8 cellular contexts compared by ENCODE assay signal in genomic region chr9:1051286-1052118, GRCh38. TPM values are rescaled to one million over a fixed set of nuclear protein-coding genes. Genes with fewer than 3 reads are reported as not detected.
A peak's percentile ranks its signal among the peaks of the same experiment; 100 is the strongest.
DNase-seq lines count a peak whose midpoint lies in the region; ATAC-seq and TF ChIP-seq lines count a peak whose summit lies in the region.

No MANE protein-coding gene starts in this region.

- DNase-seq in WTC11 (ENCODE audit: low spot score): peak; percentile 68
- no peak for DNase-seq in NCI-H446 treated with DMSO at 0.1 percent for 48 hours (lab: John Stamatoyannopoulos, UW)
- DNase-seq in adrenal gland: no peak

- H3K9me3 Mint-ChIP-seq in WTC11: no peaks in the 10 kb centered on the region

- no peak overlapping the region for H3K27ac ChIP-seq in BLaER1 treated with 17β-estradiol and CSF1 and Interleukin-3, amounts not matched to agents 10 nM and 100 nM
- H3K27ac ChIP-seq in skeletal muscle tissue (ENCODE audit: low read depth, low read length) (peak overlapping the region; percentile 64), adrenal gland (no peak overlapping the region)

- no peaks in the 10 kb centered on the region; a peak in 2 of 22 replicates for H3K36me3 ChIP-seq in BLaER1 treated with 17β-estradiol and CSF1 and Interleukin-3, amounts not matched to agents 10 nM and 100 nM
- H3K36me3 ChIP-seq in iPS-15b (ENCODE audit: control insufficient read depth, insufficient read depth, low read length) (no peaks in the 10 kb centered on the region), skeletal muscle tissue (ENCODE audit: control insufficient read depth in 3 of 3, insufficient read depth in 3 of 3, low read length in 3 of 3) (no peaks in the 10 kb centered on the region), adrenal gland (replicated peaks in 1 of 2) (no peaks in the 10 kb centered on the region)

- H3K4me1 Mint-ChIP-seq in WTC11: peaks cover 53% of the 10 kb centered on the region

- H3K4me3 ChIP-seq in BLaER1 treated with 17β-estradiol and CSF1 and Interleukin-3, amounts not matched to agents 10 nM and 100 nM: peak overlapping the region; percentile 20 to 54 (median 36); a peak in 17 of 20 replicates
- H3K4me3 ChIP-seq in iPS-15b (ENCODE audit: low read depth, low read length) (peak overlapping the region; percentile 68), skeletal muscle tissue (ENCODE audit: low read length in 3 of 3) (peak overlapping the region; percentile 63 to 71 (median 68)), adrenal gland (peak overlapping the region in 1 of 4 donors; percentile 37)

- TF ChIP-seq CTCF in WTC11 (IDR thresholded peaks at IDR 0.05) (no peak), adrenal gland (IDR thresholded peaks at IDR 0.05) (no peak)

- H3K27me3 ChIP-seq in BLaER1 treated with 17β-estradiol and CSF1 and Interleukin-3, amounts not matched to agents 10 nM and 100 nM: peaks cover 78 to 94% (median 83%) of the 10 kb centered on the region in 11 experiments
- H3K27me3 ChIP-seq in iPS-15b (ENCODE audit: control insufficient read depth, insufficient read depth, low read length) (peaks cover 98% of the 10 kb centered on the region), skeletal muscle tissue (ENCODE audit: control insufficient read depth in 3 of 3, insufficient read depth in 3 of 3, low read length in 3 of 3) (peaks cover 42 to 68% (median 46%) of the 10 kb centered on the region in 3 donors), adrenal gland (peaks cover 96% of the 10 kb centered on the region)

- H3K27me3 Mint-ChIP-seq in WTC11 (ENCODE audit: low read depth): peaks cover 99% of the 10 kb centered on the region

- H3K4me3 Mint-ChIP-seq in WTC11: peak overlapping the region; percentile 69

- peak; percentile 60 for ATAC-seq in GM19372 (IDR thresholded peaks at IDR 0.05; ENCODE audit: low read depth, unreplicated experiment)
- peak; percentile 13 for ATAC-seq in WTC11
- ATAC-seq in HG02642 (IDR thresholded peaks at IDR 0.05; ENCODE audit: poor library complexity, unreplicated experiment): no peak

- no peak overlapping the region for H3K9ac ChIP-seq in BLaER1 treated with 17β-estradiol and CSF1 and Interleukin-3, amounts not matched to agents 10 nM and 100 nM
- H3K9ac ChIP-seq in iPS-15b (ENCODE audit: low read depth, low read length) (no peak overlapping the region), skeletal muscle tissue (ENCODE audit: low read depth in 1 of 3, low read length in 3 of 3) (peak overlapping the region; percentile 56 to 66 (median 57))

- POLR2A ChIA-PET in WTC11 (lab: Charles Lee): no interaction called here

- TF ChIP-seq POLR2A in adrenal gland (IDR thresholded peaks at IDR 0.05): no peak

- CTCF ChIA-PET in WTC11 (lab: Charles Lee): interaction anchor here (1.7 kb wide), 1 partner anchor 350 kb away, joined by 8 read pairs; no protein-coding TSS in a partner anchor

- H3K4me1 ChIP-seq in BLaER1 treated with 17β-estradiol and CSF1 and Interleukin-3, amounts not matched to agents 10 nM and 100 nM: peaks cover 0 to 16% (median 7%) of the 10 kb centered on the region in 10 experiments; a peak in 8 of 20 replicates
- H3K4me1 ChIP-seq in iPS-15b (ENCODE audit: control insufficient read depth, insufficient read depth, low read length) (peaks cover 5% of the 10 kb centered on the region), skeletal muscle tissue (ENCODE audit: control insufficient read depth in 3 of 3, insufficient read depth in 3 of 3, low read length in 3 of 3) (peaks cover 25 to 48% (median 33%) of the 10 kb centered on the region in 3 donors), adrenal gland (replicated peaks in 1 of 2) (peaks cover 4 to 13% of the 10 kb centered on the region in 2 donors)

- no peaks in the 10 kb centered on the region; a peak in 1 of 22 replicates for H4K20me1 ChIP-seq in BLaER1 treated with 17β-estradiol and CSF1 and Interleukin-3, amounts not matched to agents 10 nM and 100 nM

- 7 to 40% (median 9%) methylated on average over 11 to 88 of the region's 88 CpGs for WGBS in adrenal gland, 4 donors

- no peaks in the 10 kb centered on the region for H3K36me3 Mint-ChIP-seq in WTC11

- H3K9me3 ChIP-seq in BLaER1 treated with 17β-estradiol and CSF1 and Interleukin-3, amounts not matched to agents 10 nM and 100 nM (replicated peaks in 1 of 11): peaks cover 44 to 60% (median 49%) of the 10 kb centered on the region in 11 experiments
- no peaks in the 10 kb centered on the region for H3K9me3 ChIP-seq in iPS-15b (ENCODE audit: control insufficient read depth, insufficient read depth, low read length)
- H3K9me3 ChIP-seq in skeletal muscle tissue (ENCODE audit: control insufficient read depth in 3 of 3, low read length in 3 of 3): no peaks in the 10 kb centered on the region
- H3K9me3 ChIP-seq in adrenal gland (replicated peaks in 1 of 3): no peaks in the 10 kb centered on the region

- intact Hi-C loops in adrenal gland (cut with DNase I): no loop called here

- H3K27ac Mint-ChIP-seq in WTC11: no peak overlapping the region

- H3K4me2 ChIP-seq in BLaER1 treated with 17β-estradiol and CSF1 and Interleukin-3, amounts not matched to agents 10 nM and 100 nM: peak overlapping the region; percentile 41 to 64 (median 56); a peak in 21 of 22 replicates

TF ChIP-seq in WTC11, 78 proteins besides CTCF, POLR2A, EP300 and RAD21:
- TF ChIP-seq ELF4 (CRISPR knock-in tag; IDR thresholded peaks at IDR 0.05; ENCODE audit: low read depth) (no peak), ZNF219 (CRISPR knock-in tag; IDR thresholded peaks at IDR 0.05; ENCODE audit: borderline replicate concordance) (no peak), ZNF423 (CRISPR knock-in tag; IDR thresholded peaks at IDR 0.05) (peak; percentile 51), FOXP1 (CRISPR knock-in tag; IDR thresholded peaks at IDR 0.05; ENCODE audit: borderline replicate concordance) (peak; percentile 77), FOXK1 (CRISPR knock-in tag; IDR thresholded peaks at IDR 0.05) (0 out of 2 replicates have a peak, but pooled peaks have one; percentile 23), NFATC4 (CRISPR knock-in tag; IDR thresholded peaks at IDR 0.05) (no peak)

RNA-seq across cellular contexts. Expression of gene DMRT2, which starts 1.3 kb away (rescaled TPM):
- total RNA-seq in WTC11 (2021) (not detected in 3 replicates), skeletal muscle tissue (23.5 TPM), adrenal gland (under 1 TPM in 2 of 8 donors, not detected in 6; 0.11 to 0.37 TPM)
- 1 to 10 TPM in 1 of 3 donors, not detected in 2; 1.3 TPM for polyA plus RNA-seq in adrenal gland

Comparison
In these comparisons a context has a peak if more than half of its experiments do, and no peak if none do; other contexts are left out.
1. H3K9ac ChIP-seq: peak in skeletal muscle tissue (3 of 3); none in BLaER1 treated with 17β-estradiol and CSF1 and Interleukin-3, amounts not matched to agents 10 nM and 100 nM (0 of 11) and iPS-15b (single experiment).
2. RNA of gene DMRT2, which starts 1.3 kb away (total RNA-seq): 23.5 TPM in skeletal muscle tissue (single experiment); 0.11 to 0.37 TPM in adrenal gland and not detected in WTC11; every median in the first group is over 10 times any median in the second.